ENCODE assay signal across 19 cellular contexts in genomic region chr15:101495334-101496197, GRCh38. TPM values are rescaled to one million over a fixed set of nuclear protein-coding genes. Genes with fewer than 3 reads are reported as not detected.
DNase-seq lines count a peak whose midpoint lies in the region; ATAC-seq and TF ChIP-seq lines count a peak whose summit lies in the region.
"Had no signal": no experiment of that assay in that cellular context is flagged by ENCODE, and none has a peak within 500 bp of the region (broad histone marks: within the 10 kb centered on the region; RNA-seq: fewer than 3 reads in every experiment).

No MANE protein-coding gene starts in this region.

- peaks cover 28% of the 10 kb centered on the region for H3K27me3 Mint-ChIP-seq in GM23338 (ENCODE audit: insufficient read depth, low read depth, poor library complexity)

- TF ChIP-seq CTCF in GM23338 (conservative IDR thresholded peaks at IDR 0.05; ENCODE audit: low read depth in 2 of 2) = no peak
- TF ChIP-seq CTCF in esophagus muscularis mucosa (IDR thresholded peaks at IDR 0.05) = no peak
- TF ChIP-seq CTCF in osteoblast (IDR thresholded peaks at IDR 0.05; ENCODE audit: extremely low read depth, low read depth, low read length) = no peak

- H3K4me3 ChIP-seq in GM23338 (no peak overlapping the region), esophagus muscularis mucosa (no peak overlapping the region), osteoblast (ENCODE audit: insufficient read depth, low read length) (no peak overlapping the region)

- no peaks in the 10 kb centered on the region for H3F3A ChIP-seq in GM23338 (replicated peaks; ENCODE audit: low read depth)

- peaks cover 17% of the 10 kb centered on the region; the same call in 1 of the 2 replicates for H3K4me1 ChIP-seq in GM23338 (ENCODE audit: insufficient read depth)
- peaks cover 0 to 13% (median 6%) of the 10 kb centered on the region in 4 donors for H3K4me1 ChIP-seq in esophagus muscularis mucosa
- no peaks in the 10 kb centered on the region for H3K4me1 ChIP-seq in osteoblast (ENCODE audit: insufficient read depth, low read length)

- ATAC-seq in GM23338 = peak; percentile 58

- TF ChIP-seq EP300 in esophagus muscularis mucosa (IDR thresholded peaks at IDR 0.05) = no peak

- intact Hi-C loops in esophagus muscularis mucosa (cut with DNase I) = loop anchor here (5.0 kb wide), 1 partner anchor 193 kb away; no protein-coding TSS in a partner anchor

- H4K20me1 ChIP-seq in GM23338 (replicated peaks; ENCODE audit: insufficient read depth) (no peaks in the 10 kb centered on the region), osteoblast (ENCODE audit: insufficient read depth, low read length) (no peaks in the 10 kb centered on the region)

- no peaks in the 10 kb centered on the region for H3K9me3 ChIP-seq in esophagus muscularis mucosa
- no peaks in the 10 kb centered on the region for H3K9me3 ChIP-seq in osteoblast (ENCODE audit: low read depth, low read length)

- no peaks in the 10 kb centered on the region for H3K36me3 ChIP-seq in GM23338 (ENCODE audit: insufficient read depth)
- H3K36me3 ChIP-seq in esophagus muscularis mucosa = no peaks in the 10 kb centered on the region
- no peaks in the 10 kb centered on the region for H3K36me3 ChIP-seq in osteoblast (ENCODE audit: insufficient read depth, low read length)

- H3K27ac Mint-ChIP-seq in GM23338 = no peak overlapping the region
- H3K27ac Mint-ChIP-seq: B cell; CD4-positive, alpha-beta memory T cell; HFFc6 had no signal

- no peak for TF ChIP-seq POLR2A in esophagus muscularis mucosa (IDR thresholded peaks at IDR 0.05; ENCODE audit: low read depth)

- H3K9me3 Mint-ChIP-seq in GM23338 = peaks cover 23% of the 10 kb centered on the region; the same call in 2 of the 3 replicates
- H3K9me3 Mint-ChIP-seq: CD4-positive, alpha-beta memory T cell; HFFc6 had no signal

- peaks cover 5% of the 10 kb centered on the region; the same call in 1 of the 2 replicates for H3K9me2 ChIP-seq in GM23338 (ENCODE audit: insufficient read depth)

- H3K27ac ChIP-seq in GM23338 (ENCODE audit: low read depth) (no peak overlapping the region), esophagus muscularis mucosa (replicated peaks in 1 of 4) (no peak overlapping the region), osteoblast (ENCODE audit: low read depth, low read length) (no peak overlapping the region)
- H3K27ac ChIP-seq: 22Rv1 had no signal

- WGBS in esophagus muscularis mucosa = 70% methylated on average over 21 of the region's 22 CpGs

- H3K4me2 ChIP-seq in GM23338 = no peak overlapping the region
- no peak overlapping the region for H3K4me2 ChIP-seq in osteoblast (ENCODE audit: insufficient read depth, low read length)

- H3K27me3 ChIP-seq in GM23338 (ENCODE audit: insufficient read depth) = peaks cover 5% of the 10 kb centered on the region
- peaks cover 0 to 45% (median 3%) of the 10 kb centered on the region in 4 donors for H3K27me3 ChIP-seq in esophagus muscularis mucosa
- H3K27me3 ChIP-seq in osteoblast (ENCODE audit: insufficient read depth, low read length) = peaks cover 25% of the 10 kb centered on the region

- H3K79me2 ChIP-seq in GM23338 (replicated peaks; ENCODE audit: insufficient read depth) (no peaks in the 10 kb centered on the region), osteoblast (ENCODE audit: insufficient read depth, low read length) (no peaks in the 10 kb centered on the region)

- DNase-seq in NCI-H2171 treated with DMSO at 0.1 percent for 48 hours (lab: John Stamatoyannopoulos, UW) (peak; percentile 7), NCI-H2171 (lab: John Stamatoyannopoulos, UW) (no peak), GM23338 (ENCODE audit: low spot score) (no peak), esophagus muscularis mucosa (ENCODE audit: extremely low spot score) (peak; percentile 66), osteoblast (ENCODE audit: insufficient read length, low spot score, missing footprints) (peak; percentile 73), mesenteric fat pad (ENCODE audit: low spot score) (no peak), amygdala (lab: John Stamatoyannopoulos, UW) (no peak)
- no peak for DNase-seq in activated CD8-positive, alpha-beta memory T cell treated with anti-CD3 and anti-CD28 coated beads for 24 hours
- DNase-seq: Calu3; CD4-positive, alpha-beta memory T cell; GOT3; HFFc6; MM.1S; NCI-H1105; NCI-H1694; NCI-H226; NCI-H526 treated with DMSO at 0.1 percent for 48 hours had no signal

- H2AFZ ChIP-seq in GM23338 = no peak overlapping the region
- H2AFZ ChIP-seq in osteoblast (ENCODE audit: low read length) = no peak overlapping the region

- no peak overlapping the region for H3K4me3 Mint-ChIP-seq in GM23338
- H3K4me3 Mint-ChIP-seq: B cell, HFFc6 had no signal

- H3K36me3 Mint-ChIP-seq in GM23338 (ENCODE audit: low read depth) = peaks cover under 1% of the 10 kb centered on the region; the same call in 2 of the 3 replicates
- H3K36me3 Mint-ChIP-seq: CD4-positive, alpha-beta memory T cell had no signal

- peaks cover 40% of the 10 kb centered on the region for H3K4me1 Mint-ChIP-seq in GM23338

TF ChIP-seq in GM23338, 12 proteins besides CTCF, POLR2A, EP300 and RAD21 (continues in another document):
- TF ChIP-seq NANOG (IDR thresholded peaks at IDR 0.05; ENCODE audit: borderline replicate concordance) = no peak
- no peak for TF ChIP-seq JUNB (IDR thresholded peaks at IDR 0.05; ENCODE audit: unreplicated experiment)
- no peak for TF ChIP-seq ZNF114 (CRISPR knock-in tag; IDR thresholded peaks at IDR 0.05)
- TF ChIP-seq REST (IDR thresholded peaks at IDR 0.05; ENCODE audit: unreplicated experiment) = no peak
- TF ChIP-seq, protein P1, sequence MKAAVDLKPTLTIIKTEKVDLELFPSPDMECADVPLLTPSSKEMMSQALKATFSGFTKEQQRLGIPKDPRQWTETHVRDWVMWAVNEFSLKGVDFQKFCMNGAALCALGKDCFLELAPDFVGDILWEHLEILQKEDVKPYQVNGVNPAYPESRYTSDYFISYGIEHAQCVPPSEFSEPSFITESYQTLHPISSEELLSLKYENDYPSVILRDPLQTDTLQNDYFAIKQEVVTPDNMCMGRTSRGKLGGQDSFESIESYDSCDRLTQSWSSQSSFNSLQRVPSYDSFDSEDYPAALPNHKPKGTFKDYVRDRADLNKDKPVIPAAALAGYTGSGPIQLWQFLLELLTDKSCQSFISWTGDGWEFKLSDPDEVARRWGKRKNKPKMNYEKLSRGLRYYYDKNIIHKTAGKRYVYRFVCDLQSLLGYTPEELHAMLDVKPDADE (IDR thresholded peaks at IDR 0.05) = no peak

RNA-seq across cellular contexts. Expression of gene PCSK6, which starts 6.1 kb away (rescaled TPM):
- 6.7 and 7.8 TPM in 2 replicates for total RNA-seq in GM23338 (2014; rRNA removed; shearing (Covaris generic))
- 1.7 and 2.4 TPM in 2 replicates for polyA plus RNA-seq in GM23338 (2016; fragmentation: Nextera tagmentation; extraction: Ambion mirVana)
- total RNA-seq in esophagus muscularis mucosa (10 to 100 TPM; 13.6 to 24.1 (median 15.3) TPM), osteoblast (0.29 and 0.72 TPM in 2 replicates), mesenteric fat pad (16.9 TPM)
- total RNA-seq: HFFc6 had no signal

Comparison
In these comparisons a context has a peak if more than half of its experiments do, and no peak if none do; other contexts are left out.
1. DNase-seq: peak in NCI-H2171 treated with DMSO at 0.1 percent for 48 hours (single experiment), esophagus muscularis mucosa (single experiment) and osteoblast (single experiment); none in NCI-H2171 (single experiment), GM23338 (single experiment), activated CD8-positive, alpha-beta memory T cell treated with anti-CD3 and anti-CD28 coated beads for 24 hours (single experiment), mesenteric fat pad (single experiment) and amygdala (0 of 56).